In genomic region chr1:117051224-117052064, GRCh38 we compare ENCODE assay signal across 8 cellular contexts. TPM values are rescaled to one million over a fixed set of nuclear protein-coding genes. Genes with fewer than 3 reads are reported as not detected.
DNase-seq lines count a peak whose midpoint lies in the region; ATAC-seq and TF ChIP-seq lines count a peak whose summit lies in the region.

No MANE protein-coding gene starts in this region.

- no peak overlapping the region for H3K56ac ChIP-seq in mesendoderm (ENCODE audit: low read length)

- TF ChIP-seq CTCF in mammary epithelial cell (conservative IDR thresholded peaks at IDR 0.05 in 1 of 2, IDR thresholded peaks at IDR 0.05 in 1 of 2; ENCODE audit: extremely low read depth in 1 of 2, insufficient read depth in 1 of 2, low read depth in 1 of 2, low read length in 2 of 2) (no peak), prostate gland (IDR thresholded peaks at IDR 0.05) (no peak)

- H4K5ac ChIP-seq in mesendoderm (ENCODE audit: low read length): no peak overlapping the region

- H4K8ac ChIP-seq in mesendoderm (ENCODE audit: low read depth, low read length): no peak overlapping the region

- no peak overlapping the region for H2BK15ac ChIP-seq in mesendoderm (replicated peaks; ENCODE audit: low read depth)

- H3K4ac ChIP-seq in mesendoderm (ENCODE audit: low read depth, low read length): no peak overlapping the region

- no peak overlapping the region for H3K18ac ChIP-seq in mesendoderm (ENCODE audit: low read length)

- H3K23ac ChIP-seq in mesendoderm (ENCODE audit: low read length): no peak overlapping the region

- H3K4me2 ChIP-seq in mammary epithelial cell (ENCODE audit: insufficient read depth, low read depth, low read length) (peak overlapping the region; percentile 73), mesendoderm (ENCODE audit: low read length) (no peak overlapping the region)

- peak overlapping the region; percentile 86 for H2AFZ ChIP-seq in mammary epithelial cell (ENCODE audit: low read depth, low read length)

- BruUV-seq in mammary epithelial cell (replicated peaks; lab: Mats Ljungman, UMichigan): no TSS peak

- CTCF ChIA-PET in mammary epithelial cell (lab: Charles Lee; ENCODE audit: low non-redundant PET): no interaction called here

- dilution Hi-C loops in mammary epithelial cell (cut with HindIII; ENCODE audit: low sequenced_read_pairs): loop anchor here (25.0 kb wide), 1 partner anchor 314 kb away; no protein-coding TSS in a partner anchor

- H3K4me1 ChIP-seq in mammary epithelial cell (ENCODE audit: insufficient read depth, low read length): peaks cover 5% of the 10 kb centered on the region
- H3K4me1 ChIP-seq in prostate gland (replicated peaks): no peaks in the 10 kb centered on the region
- no peaks in the 10 kb centered on the region for H3K4me1 ChIP-seq in mesendoderm (ENCODE audit: control insufficient read depth, low read depth, low read length)

- H3K27ac ChIP-seq in mammary epithelial cell (ENCODE audit: insufficient read depth, low read depth, low read length): peak overlapping the region; percentile 43
- peak overlapping the region; percentile 51 to 68 for H3K27ac ChIP-seq in prostate gland
- H3K27ac ChIP-seq in mesendoderm (ENCODE audit: low read depth, low read length): no peak overlapping the region

- H3K79me2 ChIP-seq in mammary epithelial cell (ENCODE audit: insufficient read depth, low read length) (no peaks in the 10 kb centered on the region), mesendoderm (ENCODE audit: control insufficient read depth, insufficient read depth, low read length) (no peaks in the 10 kb centered on the region)

- no peak overlapping the region for H2AK5ac ChIP-seq in mesendoderm (ENCODE audit: low read length)

- WGBS in mammary epithelial cell (ENCODE audit: low coverage, missing lambda C conversion rate): 25% methylated on average over 8 of the region's 8 CpGs
- WGBS in prostate gland: 34% methylated on average over 8 of the region's 8 CpGs
- WGBS in mesendoderm (ENCODE audit: extremely low coverage, insufficient coverage, low lambda C conversion rate): no CpG with 5 or more reads among the region's 8 CpGs

- TF ChIP-seq POLR2A in prostate gland (IDR thresholded peaks at IDR 0.05): no peak

- ATAC-seq in GM18517 (IDR thresholded peaks at IDR 0.05; ENCODE audit: unreplicated experiment) (peak; percentile 79), HG02759 (IDR thresholded peaks at IDR 0.05; ENCODE audit: unreplicated experiment) (peak; percentile 84)

- no peaks in the 10 kb centered on the region for H3K9me3 ChIP-seq in mammary epithelial cell (replicated peaks; ENCODE audit: insufficient read depth, low read length)
- no peaks in the 10 kb centered on the region for H3K9me3 ChIP-seq in prostate gland

- intact Hi-C loops in mammary epithelial cell (cut with micrococcal nuclease) (loop anchor here (5.0 to 10.0 kb wide), 2 partner anchors 64 to 107 kb away; no protein-coding TSS in a partner anchor), prostate gland (cut with DNase I) (no loop called here)

- H3K9ac ChIP-seq in mammary epithelial cell (ENCODE audit: insufficient read depth, low read length): peak overlapping the region; percentile 67
- no peak overlapping the region for H3K9ac ChIP-seq in mesendoderm (ENCODE audit: low read length)

- H3K4me3 ChIP-seq in mammary epithelial cell (replicated peaks in 1 of 3; ENCODE audit: insufficient read depth in 1 of 3, low read depth in 2 of 3, low read length in 3 of 3): peak overlapping the region in 2 of 3 experiments; percentile 19 to 25
- no peak overlapping the region for H3K4me3 ChIP-seq in prostate gland
- H3K4me3 ChIP-seq in mesendoderm (ENCODE audit: low read length): no peak overlapping the region

- peak; percentile 28 for DNase-seq in OCI-M1 (lab: John Stamatoyannopoulos, UW)
- DNase-seq in mammary epithelial cell: peak; percentile 46
- peak; percentile 63 for DNase-seq in prostate gland (ENCODE audit: low spot score)
- DNase-seq in globus pallidus (ENCODE audit: low spot score): no peak
- DNase-seq in mesendoderm: no peak
- no peak for DNase-seq in NCI-H748 (lab: John Stamatoyannopoulos, UW; ENCODE audit: unreplicated experiment)

- no peaks in the 10 kb centered on the region for H3K79me1 ChIP-seq in mesendoderm (ENCODE audit: low read length)

- no peak overlapping the region for H2BK120ac ChIP-seq in mesendoderm (ENCODE audit: low read depth, low read length)

- no peaks in the 10 kb centered on the region for H3K36me3 ChIP-seq in mammary epithelial cell (ENCODE audit: insufficient read depth, low read length)
- no peaks in the 10 kb centered on the region for H3K36me3 ChIP-seq in prostate gland
- H3K36me3 ChIP-seq in mesendoderm (ENCODE audit: control insufficient read depth, insufficient read depth, low read length): no peaks in the 10 kb centered on the region

- H4K20me1 ChIP-seq in mammary epithelial cell (ENCODE audit: insufficient read depth, low read length): no peaks in the 10 kb centered on the region

- in situ Hi-C loops in mammary epithelial cell (cut with MboI; ENCODE audit: low sequenced_read_pairs in 2 of 2): loop anchor here in 1 of 2 donors (5.0 to 10.0 kb wide), 2 partner anchors 197 to 319 kb away; no protein-coding TSS in a partner anchor

- no peak overlapping the region for H2BK5ac ChIP-seq in mesendoderm (ENCODE audit: low read length)

- H3K27me3 ChIP-seq in mammary epithelial cell (ENCODE audit: insufficient read depth, low read length) (no peaks in the 10 kb centered on the region), prostate gland (replicated peaks; ENCODE audit: insufficient read depth) (no peaks in the 10 kb centered on the region), mesendoderm (ENCODE audit: insufficient read depth, low read length, poor library complexity) (no peaks in the 10 kb centered on the region)

RNA-seq across cellular contexts. Expression of gene TTF2, which starts 8.7 kb away (rescaled TPM):
- total RNA-seq in mammary epithelial cell (10 to 100 TPM; 15.5 to 41.3 TPM), prostate gland (10 to 100 TPM; 11.2 to 11.6 TPM)
- polyA plus RNA-seq in mammary epithelial cell: 19.1 TPM
- polyA minus RNA-seq in mammary epithelial cell: 30.7 TPM
- polyA plus RNA-seq in mesendoderm (2013, experiment 1 of 2): 39.3 TPM
- 35.5 TPM for polyA plus RNA-seq in mesendoderm (2013, experiment 2 of 2)

RNA-seq across cellular contexts. Expression of gene CD101, which starts 49.9 kb away (rescaled TPM):
- total RNA-seq in mammary epithelial cell: 1 to 10 TPM in 1 of 2 donors, under 1 TPM in 1; 0.50 to 1.1 TPM
- 0.15 TPM for polyA plus RNA-seq in mammary epithelial cell
- 2.0 TPM for polyA minus RNA-seq in mammary epithelial cell
- 1 to 10 TPM in 1 of 2 donors, under 1 TPM in 1; 0.59 to 1.1 TPM for total RNA-seq in prostate gland
- polyA plus RNA-seq in mesendoderm (2013, experiment 1 of 2): 1.3 TPM
- polyA plus RNA-seq in mesendoderm (2013, experiment 2 of 2): 1.7 TPM

Comparison
In these comparisons a context has a peak if more than half of its experiments do, and no peak if none do; other contexts are left out.
1. DNase-seq: peak in OCI-M1 (single experiment), mammary epithelial cell (single experiment) and prostate gland (single experiment); none in globus pallidus (single experiment), mesendoderm (single experiment) and NCI-H748 (single experiment).
2. H3K4me3 ChIP-seq: peak in mammary epithelial cell (2 of 3); none in prostate gland (0 of 2) and mesendoderm (single experiment).